2 cellular contexts compared by ENCODE assay signal in the genomic region with DNA sequence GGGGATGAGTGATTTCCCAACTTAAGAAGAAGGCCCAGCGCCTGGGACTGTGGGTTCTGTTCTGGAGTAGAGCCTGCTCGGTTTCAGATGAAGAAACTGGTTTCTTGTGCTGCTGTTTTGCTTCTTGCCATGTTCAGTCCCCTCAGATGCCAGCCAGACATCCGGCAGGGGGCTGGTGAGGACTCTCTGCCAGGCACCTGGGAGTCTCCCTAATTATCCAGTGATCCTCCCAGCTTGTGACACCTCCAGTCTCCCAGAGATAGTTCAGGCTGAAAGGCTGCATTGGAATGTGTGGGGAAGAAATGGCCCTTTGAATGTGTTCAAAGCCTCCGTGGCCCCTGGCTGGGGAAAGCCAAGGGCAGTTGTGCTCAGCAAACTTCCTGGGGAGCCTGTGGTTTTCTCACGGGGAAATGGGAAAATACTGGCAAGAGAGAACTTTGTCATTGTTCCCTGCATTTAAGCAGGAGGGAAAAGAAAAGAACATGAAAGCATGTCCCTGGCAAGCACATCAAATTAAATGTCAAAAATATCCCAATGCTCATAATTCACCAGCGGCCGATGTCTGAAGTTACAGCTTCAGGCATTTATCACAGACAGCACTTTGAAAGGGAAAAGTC.
TF ChIP-seq lines count a peak whose summit lies in the region.

No MANE protein-coding gene starts in this region.

TF ChIP-seq in HEK293, 187 proteins besides CTCF, POLR2A, EP300 and RAD21 (continued from another document):
- TF ChIP-seq, protein P1, sequence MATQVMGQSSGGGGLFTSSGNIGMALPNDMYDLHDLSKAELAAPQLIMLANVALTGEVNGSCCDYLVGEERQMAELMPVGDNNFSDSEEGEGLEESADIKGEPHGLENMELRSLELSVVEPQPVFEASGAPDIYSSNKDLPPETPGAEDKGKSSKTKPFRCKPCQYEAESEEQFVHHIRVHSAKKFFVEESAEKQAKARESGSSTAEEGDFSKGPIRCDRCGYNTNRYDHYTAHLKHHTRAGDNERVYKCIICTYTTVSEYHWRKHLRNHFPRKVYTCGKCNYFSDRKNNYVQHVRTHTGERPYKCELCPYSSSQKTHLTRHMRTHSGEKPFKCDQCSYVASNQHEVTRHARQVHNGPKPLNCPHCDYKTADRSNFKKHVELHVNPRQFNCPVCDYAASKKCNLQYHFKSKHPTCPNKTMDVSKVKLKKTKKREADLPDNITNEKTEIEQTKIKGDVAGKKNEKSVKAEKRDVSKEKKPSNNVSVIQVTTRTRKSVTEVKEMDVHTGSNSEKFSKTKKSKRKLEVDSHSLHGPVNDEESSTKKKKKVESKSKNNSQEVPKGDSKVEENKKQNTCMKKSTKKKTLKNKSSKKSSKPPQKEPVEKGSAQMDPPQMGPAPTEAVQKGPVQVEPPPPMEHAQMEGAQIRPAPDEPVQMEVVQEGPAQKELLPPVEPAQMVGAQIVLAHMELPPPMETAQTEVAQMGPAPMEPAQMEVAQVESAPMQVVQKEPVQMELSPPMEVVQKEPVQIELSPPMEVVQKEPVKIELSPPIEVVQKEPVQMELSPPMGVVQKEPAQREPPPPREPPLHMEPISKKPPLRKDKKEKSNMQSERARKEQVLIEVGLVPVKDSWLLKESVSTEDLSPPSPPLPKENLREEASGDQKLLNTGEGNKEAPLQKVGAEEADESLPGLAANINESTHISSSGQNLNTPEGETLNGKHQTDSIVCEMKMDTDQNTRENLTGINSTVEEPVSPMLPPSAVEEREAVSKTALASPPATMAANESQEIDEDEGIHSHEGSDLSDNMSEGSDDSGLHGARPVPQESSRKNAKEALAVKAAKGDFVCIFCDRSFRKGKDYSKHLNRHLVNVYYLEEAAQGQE (tag by site-specific recombination; IDR thresholded peaks at IDR 0.05) = no peak
- TF ChIP-seq ZNF707 (tag by site-specific recombination; IDR thresholded peaks at IDR 0.05) = no peak
- peak; percentile 65 for TF ChIP-seq ZNF335 (tag by site-specific recombination; conservative IDR thresholded peaks at IDR 0.05)

TF ChIP-seq in WTC11, 78 proteins besides CTCF, POLR2A, EP300 and RAD21 (continued from another document):
- TF ChIP-seq, protein P2, sequence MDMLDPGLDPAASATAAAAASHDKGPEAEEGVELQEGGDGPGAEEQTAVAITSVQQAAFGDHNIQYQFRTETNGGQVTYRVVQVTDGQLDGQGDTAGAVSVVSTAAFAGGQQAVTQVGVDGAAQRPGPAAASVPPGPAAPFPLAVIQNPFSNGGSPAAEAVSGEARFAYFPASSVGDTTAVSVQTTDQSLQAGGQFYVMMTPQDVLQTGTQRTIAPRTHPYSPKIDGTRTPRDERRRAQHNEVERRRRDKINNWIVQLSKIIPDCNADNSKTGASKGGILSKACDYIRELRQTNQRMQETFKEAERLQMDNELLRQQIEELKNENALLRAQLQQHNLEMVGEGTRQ (CRISPR knock-in tag; IDR thresholded peaks at IDR 0.05) = no peak
- TF ChIP-seq, protein P3, sequence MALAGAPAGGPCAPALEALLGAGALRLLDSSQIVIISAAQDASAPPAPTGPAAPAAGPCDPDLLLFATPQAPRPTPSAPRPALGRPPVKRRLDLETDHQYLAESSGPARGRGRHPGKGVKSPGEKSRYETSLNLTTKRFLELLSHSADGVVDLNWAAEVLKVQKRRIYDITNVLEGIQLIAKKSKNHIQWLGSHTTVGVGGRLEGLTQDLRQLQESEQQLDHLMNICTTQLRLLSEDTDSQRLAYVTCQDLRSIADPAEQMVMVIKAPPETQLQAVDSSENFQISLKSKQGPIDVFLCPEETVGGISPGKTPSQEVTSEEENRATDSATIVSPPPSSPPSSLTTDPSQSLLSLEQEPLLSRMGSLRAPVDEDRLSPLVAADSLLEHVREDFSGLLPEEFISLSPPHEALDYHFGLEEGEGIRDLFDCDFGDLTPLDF (CRISPR knock-in tag; IDR thresholded peaks at IDR 0.05) = no peak
- TF ChIP-seq FOXP1 (CRISPR knock-in tag; IDR thresholded peaks at IDR 0.05; ENCODE audit: borderline replicate concordance) = no peak
- TF ChIP-seq, protein P4, sequence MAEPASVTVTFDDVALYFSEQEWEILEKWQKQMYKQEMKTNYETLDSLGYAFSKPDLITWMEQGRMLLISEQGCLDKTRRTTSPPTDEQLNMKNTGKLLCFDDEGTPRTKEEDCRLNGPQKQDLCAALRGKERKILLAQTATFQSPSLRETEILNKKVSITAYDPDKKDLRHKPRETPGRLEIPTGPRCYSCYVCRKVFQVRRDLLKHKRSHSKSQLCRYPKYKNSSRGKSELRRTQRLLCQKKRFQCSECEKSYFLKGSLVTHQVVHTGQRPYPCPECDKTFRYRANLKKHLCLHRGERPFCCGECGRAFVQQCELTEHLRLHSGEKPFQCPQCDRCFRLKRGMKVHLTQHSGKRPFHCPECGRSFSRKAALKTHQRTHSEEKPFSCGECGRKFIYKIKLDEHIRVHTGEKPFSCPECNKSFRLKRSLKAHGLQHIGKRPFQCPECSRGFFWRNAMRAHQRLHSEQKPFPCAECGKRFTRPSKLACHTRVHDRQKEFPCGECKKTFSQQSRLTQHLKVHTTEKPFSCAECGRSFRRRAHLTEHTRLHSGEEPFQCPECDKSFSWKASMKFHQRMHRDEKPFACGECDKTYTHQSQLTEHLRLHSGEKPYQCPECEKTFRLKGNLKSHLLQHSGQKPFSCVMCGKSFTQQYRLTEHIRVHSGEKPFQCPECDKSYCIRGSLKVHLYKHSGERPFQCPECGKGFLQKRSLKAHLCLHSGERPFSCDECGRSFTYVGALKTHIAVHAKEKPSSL (CRISPR knock-in tag; conservative IDR thresholded peaks at IDR 0.05) = no peak
- TF ChIP-seq GABPB1 (CRISPR knock-in tag; IDR thresholded peaks at IDR 0.05) = no peak
- TF ChIP-seq, protein P5, sequence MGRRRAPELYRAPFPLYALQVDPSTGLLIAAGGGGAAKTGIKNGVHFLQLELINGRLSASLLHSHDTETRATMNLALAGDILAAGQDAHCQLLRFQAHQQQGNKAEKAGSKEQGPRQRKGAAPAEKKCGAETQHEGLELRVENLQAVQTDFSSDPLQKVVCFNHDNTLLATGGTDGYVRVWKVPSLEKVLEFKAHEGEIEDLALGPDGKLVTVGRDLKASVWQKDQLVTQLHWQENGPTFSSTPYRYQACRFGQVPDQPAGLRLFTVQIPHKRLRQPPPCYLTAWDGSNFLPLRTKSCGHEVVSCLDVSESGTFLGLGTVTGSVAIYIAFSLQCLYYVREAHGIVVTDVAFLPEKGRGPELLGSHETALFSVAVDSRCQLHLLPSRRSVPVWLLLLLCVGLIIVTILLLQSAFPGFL (CRISPR knock-in tag; IDR thresholded peaks at IDR 0.05; ENCODE audit: borderline replicate concordance) = no peak
- no peak for TF ChIP-seq MXD4 (CRISPR knock-in tag; IDR thresholded peaks at IDR 0.05; ENCODE audit: borderline replicate concordance)
